17 cellular contexts compared by ENCODE assay signal in genomic region chr4:52057196-52057595, GRCh38. TPM values are rescaled to one million over a fixed set of nuclear protein-coding genes. Genes with fewer than 3 reads are reported as not detected.
A peak's percentile ranks its signal among the peaks of the same experiment; 100 is the strongest.
DNase-seq lines count a peak whose midpoint lies in the region; ATAC-seq and TF ChIP-seq lines count a peak whose summit lies in the region.
"Had no signal": no experiment of that assay in that cellular context is flagged by ENCODE, and none has a peak within 500 bp of the region (broad histone marks: within the 10 kb centered on the region; RNA-seq: fewer than 3 reads in every experiment).

No MANE protein-coding gene starts in this region.

- no peaks in the 10 kb centered on the region for H3K36me3 ChIP-seq in MG63

- H3K27me3 Mint-ChIP-seq in stimulated activated naive B cell treated with anti-CD40 and anti-IgM and Interleukin-4, amounts not matched to agents 10 μg/mL and 1 μg/mL and 100 μg/mL, for 72 hours, result peaks cover 31 to 34% of the 10 kb centered on the region in 2 donors

- H3K4me1 Mint-ChIP-seq in stimulated activated naive B cell treated with anti-CD40 and anti-IgM and Interleukin-4, amounts not matched to agents 10 μg/mL and 1 μg/mL and 100 μg/mL, for 72 hours, result peaks cover 6 to 8% of the 10 kb centered on the region in 2 donors

- H3K4me3 Mint-ChIP-seq in stimulated activated naive B cell treated with anti-CD40 and anti-IgM and Interleukin-4, amounts not matched to agents 10 μg/mL and 1 μg/mL and 100 μg/mL, for 72 hours, result no peak overlapping the region

- H3K27me3 ChIP-seq in MG63, result peaks cover 22% of the 10 kb centered on the region

- H3K9me3 Mint-ChIP-seq in stimulated activated naive B cell treated with anti-CD40 and anti-IgM and Interleukin-4, amounts not matched to agents 10 μg/mL and 1 μg/mL and 100 μg/mL, for 72 hours, result no peaks in the 10 kb centered on the region

- DNase-seq in CD1c-positive myeloid dendritic cell (ENCODE audit: extremely low spot score) (peak; percentile 49), MV-4-11 (lab: John Stamatoyannopoulos, UW) (peak; percentile 56), choroid plexus epithelial cell (ENCODE audit: low read depth) (peak; percentile 10), iris pigment epithelial cell (ENCODE audit: low read depth) (peak; percentile 47), MG63 (no peak), NCI-H1930 (lab: John Stamatoyannopoulos, UW) (no peak)
- DNase-seq in stimulated activated naive B cell treated with anti-CD40 and anti-IgM and Interleukin-4, amounts not matched to agents 10 μg/mL and 1 μg/mL and 100 μg/mL, for 72 hours, result no peak
- DNase-seq: C1 segment of cervical spinal cord, DMS79 treated with DMSO at 0.1 percent for 48 hours, NCI-H1048, NCI-H1436 treated with DMSO at 0.1 percent for 48 hours, NCI-H2029 treated with DMSO at 0.1 percent for 48 hours, NCI-H446 treated with DMSO at 0.1 percent for 48 hours, RPMI8226, SHP77 treated with DMSO at 0.1 percent for 48 hours had no signal

- no peaks in the 10 kb centered on the region for H3K36me3 Mint-ChIP-seq in stimulated activated naive B cell treated with anti-CD40 and anti-IgM and Interleukin-4, amounts not matched to agents 10 μg/mL and 1 μg/mL and 100 μg/mL, for 72 hours

- no peaks in the 10 kb centered on the region for H3K9me3 ChIP-seq in MG63

- no peak for TF ChIP-seq CTCF in choroid plexus epithelial cell (conservative IDR thresholded peaks at IDR 0.05; ENCODE audit: low read depth, low read length)

- H3K4me3 ChIP-seq in choroid plexus epithelial cell (ENCODE audit: low read depth, low read length), result no peak overlapping the region
- no peak overlapping the region for H3K4me3 ChIP-seq in MG63
- H3K4me3 ChIP-seq: K562 had no signal

- no peak for ATAC-seq in stimulated activated naive B cell treated with anti-CD40 and anti-IgM and Interleukin-4, amounts not matched to agents 10 μg/mL and 1 μg/mL and 100 μg/mL, for 72 hours (replicated peaks)
- ATAC-seq: K562 had no signal

- no peak overlapping the region for H3K27ac Mint-ChIP-seq in stimulated activated naive B cell treated with anti-CD40 and anti-IgM and Interleukin-4, amounts not matched to agents 10 μg/mL and 1 μg/mL and 100 μg/mL, for 72 hours

RNA-seq across cellular contexts. Expression of gene SPATA18, which starts 6.1 kb away (rescaled TPM):
- total RNA-seq in MG63 (2014; rRNA removed; shearing (Covaris generic); ENCODE audit: low replicate concordance), result 0.02 TPM in 1 of 2 replicates, not detected in the other
- total RNA-seq: H4 had no signal

RNA-seq across cellular contexts. Expression of gene SGCB, which starts 19.1 kb away (rescaled TPM):
- total RNA-seq in MG63 (2014; rRNA removed; shearing (Covaris generic); ENCODE audit: low replicate concordance), result 29.4 and 41.6 TPM in 2 replicates

RNA-seq across cellular contexts. Expression of gene LRRC66, which starts 37.0 kb away (rescaled TPM):
- 0.07 and 0.59 TPM in 2 replicates for total RNA-seq in MG63 (2014; rRNA removed; shearing (Covaris generic); ENCODE audit: low replicate concordance)
- total RNA-seq: K562 had no signal

Comparison
In these comparisons a context has a peak if more than half of its experiments do, and no peak if none do; other contexts are left out.
1. DNase-seq: peak in CD1c-positive myeloid dendritic cell (single experiment), MV-4-11 (single experiment), choroid plexus epithelial cell (single experiment) and iris pigment epithelial cell (single experiment); none in stimulated activated naive B cell treated with anti-CD40 and anti-IgM and Interleukin-4, amounts not matched to agents 10 μg/mL and 1 μg/mL and 100 μg/mL, for 72 hours (single experiment), MG63 (single experiment) and NCI-H1930 (0 of 2).